In genomic region chr5:111737716-111738115, GRCh38 we compare ENCODE assay signal across 1 cellular context.
TF ChIP-seq lines count a peak whose summit lies in the region.

No MANE protein-coding gene starts in this region.

TF ChIP-seq in IMR-90, 13 proteins besides CTCF, POLR2A, EP300 and RAD21:
- TF ChIP-seq NFE2L2 (IDR thresholded peaks at IDR 0.05; ENCODE audit: low read depth, low read length) (no peak; the same call in 1 of the 2 replicates), CHD1 (IDR thresholded peaks at IDR 0.05; ENCODE audit: low read depth, low read length) (no peak), RFX5 (IDR thresholded peaks at IDR 0.05; ENCODE audit: low read depth, low read length) (no peak), MAFK (IDR thresholded peaks at IDR 0.05; ENCODE audit: low read depth, low read length) (peak; percentile 93), RCOR1 (IDR thresholded peaks at IDR 0.05; ENCODE audit: insufficient replicate concordance, low read length) (no peak), ELK1 (IDR thresholded peaks at IDR 0.05; ENCODE audit: borderline replicate concordance, low read depth, low read length) (no peak), MAZ (IDR thresholded peaks at IDR 0.05; ENCODE audit: borderline replicate concordance, low read depth, low read length) (no peak), FOS (IDR thresholded peaks at IDR 0.05; ENCODE audit: low read depth, low read length) (peak; percentile 19; the same call in 1 of the 2 replicates), CEBPB (IDR thresholded peaks at IDR 0.05; ENCODE audit: low read depth, low read length) (no peak), USF2 (IDR thresholded peaks at IDR 0.05; ENCODE audit: low read depth, low read length) (no peak), MXI1 (IDR thresholded peaks at IDR 0.05; ENCODE audit: borderline replicate concordance, low read depth, low read length) (no peak), BHLHE40 (IDR thresholded peaks at IDR 0.05; ENCODE audit: low read depth, low read length) (no peak), SMC3 (IDR thresholded peaks at IDR 0.05; ENCODE audit: low read depth, low read length) (no peak)
